In the genomic region with DNA sequence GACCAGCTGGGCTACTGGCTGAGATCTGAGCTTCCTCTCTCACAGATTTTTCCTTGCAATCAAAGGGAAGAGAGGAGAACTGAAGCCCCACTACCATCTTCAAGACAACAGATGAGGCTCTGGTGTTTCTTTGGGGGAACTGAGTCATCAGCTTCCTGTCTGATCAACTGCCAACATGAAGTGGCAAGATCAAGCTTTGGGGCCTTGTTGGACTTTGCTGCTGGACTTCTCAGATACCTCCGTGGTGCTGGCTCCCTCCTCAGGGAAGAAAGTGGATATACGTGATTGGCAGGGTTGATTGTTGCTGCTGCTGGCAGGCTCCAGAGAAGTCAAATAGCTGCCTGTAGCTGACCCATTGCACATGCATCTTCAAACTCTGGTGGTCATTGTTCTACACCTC, we compare ENCODE assay signal across 13 cellular contexts. TPM values are rescaled to one million over a fixed set of nuclear protein-coding genes. Genes with fewer than 3 reads are reported as not detected.
DNase-seq lines count a peak whose midpoint lies in the region; FAIRE-seq and TF ChIP-seq lines count a peak whose summit lies in the region.
"Had no signal": no experiment of that assay in that cellular context is flagged by ENCODE, and none has a peak within 500 bp of the region (broad histone marks: within the 10 kb centered on the region; RNA-seq: fewer than 3 reads in every experiment).

No MANE protein-coding gene starts in this region.

- no peak overlapping the region for H3K27ac ChIP-seq in breast epithelium
- no peak overlapping the region for H3K27ac ChIP-seq in H1 (ENCODE audit: low read depth, low read length)
- H3K27ac ChIP-seq: BLaER1 had no signal

- POLR2A ChIA-PET in MCF 10A (lab: Yijun Ruan, JAX), result interaction anchor here (1.0 kb wide), 1 partner anchor 24 kb away, joined by 3 read pairs; no protein-coding TSS in a partner anchor
- POLR2A ChIA-PET in H1 (lab: Charles Lee; ENCODE audit: partially characterized antibody), result no interaction called here

- H3K56ac ChIP-seq in H1 (replicated peaks; ENCODE audit: insufficient read length, low read depth, low read length), result no peak overlapping the region

- H3K27me3 ChIP-seq in breast epithelium, result peaks cover 0 to 31% of the 10 kb centered on the region in 2 donors
- peaks cover 7 to 20% (median 15%) of the 10 kb centered on the region in 4 experiments for H3K27me3 ChIP-seq in H1 (replicated peaks in 1 of 4; ENCODE audit: control insufficient read depth in 3 of 4, extremely low read depth in 1 of 4, insufficient read depth in 3 of 4, low read length in 3 of 4)

- H3K36me3 ChIP-seq in breast epithelium (no peaks in the 10 kb centered on the region), H1 (ENCODE audit: control insufficient read depth in 2 of 4, insufficient read depth in 4 of 4, low read length in 3 of 4) (no peaks in the 10 kb centered on the region)
- H3K36me3 ChIP-seq: BLaER1 had no signal

- H3K79me1 ChIP-seq in H1 (ENCODE audit: low read depth, low read length), result no peaks in the 10 kb centered on the region

- no peak overlapping the region for H2BK12ac ChIP-seq in H1 (ENCODE audit: low read depth, low read length)

- H4K5ac ChIP-seq in H1 (ENCODE audit: insufficient read length, low read depth, low read length), result no peak overlapping the region

- peaks cover 14% of the 10 kb centered on the region for H3K36me3 Mint-ChIP-seq in MCF 10A (ENCODE audit: insufficient read depth, unreplicated experiment)

- H3K4me1 Mint-ChIP-seq in MCF 10A (ENCODE audit: insufficient read depth, unreplicated experiment), result peaks cover 5% of the 10 kb centered on the region

- H3K23me2 ChIP-seq in H1 (ENCODE audit: low read depth, low read length), result peaks cover 13% of the 10 kb centered on the region; the same call in 1 of the 2 replicates

- H3K9me3 Mint-ChIP-seq in MCF 10A (ENCODE audit: unreplicated experiment), result peaks cover 7% of the 10 kb centered on the region

- BruUV-seq in MCF 10A (replicated peaks; lab: Mats Ljungman, UMichigan), result no TSS peak

- H3K4me3 ChIP-seq in breast epithelium, result no peak overlapping the region
- H3K4me3 ChIP-seq in H1 (ENCODE audit: extremely low read depth in 1 of 4, insufficient read depth in 2 of 4, low read depth in 3 of 4, low read length in 4 of 4), result no peak overlapping the region
- H3K4me3 ChIP-seq: BLaER1 had no signal

- H3K27me3 Mint-ChIP-seq in MCF 10A (ENCODE audit: insufficient read depth, unreplicated experiment), result no peaks in the 10 kb centered on the region

- H2AFZ ChIP-seq in H1 (ENCODE audit: low read length), result no peak overlapping the region

- H3K14ac ChIP-seq in H1 (ENCODE audit: insufficient read length), result no peak overlapping the region

- no peak for TF ChIP-seq EP300 in H1 (IDR thresholded peaks at IDR 0.05; ENCODE audit: borderline replicate concordance in 1 of 2, low read depth in 2 of 2, low read length in 2 of 2)

- no peak overlapping the region for H2BK5ac ChIP-seq in H1 (ENCODE audit: low read depth, low read length)

- peaks cover 6 to 42% of the 10 kb centered on the region in 2 donors for H3K9me3 ChIP-seq in breast epithelium
- peaks cover 7% of the 10 kb centered on the region in 2 experiments; a peak in 2 of 4 replicates for H3K9me3 ChIP-seq in H1 (ENCODE audit: insufficient read depth in 2 of 2, low read depth in 1 of 2, low read length in 1 of 2)

- H3K23ac ChIP-seq in H1 (ENCODE audit: insufficient read length), result no peak overlapping the region

- no peak for FAIRE-seq in H1 (lab: Jason Lieb, UNC)

- TF ChIP-seq CTCF in MCF 10A (IDR thresholded peaks at IDR 0.05; ENCODE audit: unreplicated experiment) (peak; percentile 8), breast epithelium (IDR thresholded peaks at IDR 0.05) (no peak), H1 (IDR thresholded peaks at IDR 0.05; ENCODE audit: control extremely low read depth in 1 of 3, insufficient read depth in 1 of 3, low read depth in 1 of 3, low read length in 3 of 3) (peak; percentile 27 to 37 (median 28))

- DNase-seq in MCF 10A (ENCODE audit: unreplicated experiment), result peak; percentile 75
- no peak for DNase-seq in breast epithelium (ENCODE audit: low spot score in 2 of 2)
- DNase-seq in RPMI7951 (ENCODE audit: low read depth), result peak; percentile 95
- DNase-seq in H1 (ENCODE audit: low read depth in 1 of 2, low spot score in 2 of 2), result no peak
- peak; percentile 62 for DNase-seq in stromal cell of bone marrow (ENCODE audit: low read depth)
- DNase-seq in stimulated activated CD8-positive, alpha-beta memory T cell treated with anti-CD3 and anti-CD28 coated beads, Interleukin-4, amount 100 ng/mL, for 48 hours, result no peak
- DNase-seq in GDM1 (lab: John Stamatoyannopoulos, UW), result no peak
- DNase-seq in SHP77 treated with DMSO at 0.1 percent for 48 hours (lab: John Stamatoyannopoulos, UW), result no peak
- DNase-seq: activated CD4-positive, alpha-beta T cell treated with anti-CD3 and anti-CD28 coated beads, Interleukin-2, amount 50 U/mL, for 1 hour; anterior cingulate cortex; NCI-H1105 treated with DMSO at 0.1 percent for 48 hours; stimulated activated naive CD4-positive, alpha-beta T cell treated with Interleukin-2 at 50 U/mL for 16 hours had no signal

- no peak for TF ChIP-seq POLR2A in breast epithelium (IDR thresholded peaks at IDR 0.05)
- TF ChIP-seq POLR2A in H1 (IDR thresholded peaks at IDR 0.05; ENCODE audit: control extremely low read depth in 1 of 2, low read depth in 2 of 2, low read length in 2 of 2), result no peak

- H3K18ac ChIP-seq in H1 (ENCODE audit: extremely low read depth, low read length), result no peak overlapping the region

- no peaks in the 10 kb centered on the region for H3K79me2 ChIP-seq in H1 (ENCODE audit: control insufficient read depth in 1 of 2, insufficient read depth in 2 of 2, low read length in 2 of 2)

- no peak overlapping the region; the same call in 1 of the 2 replicates for H4K8ac ChIP-seq in H1 (ENCODE audit: extremely low read depth, insufficient read depth, low read length)

- no peak overlapping the region for H2BK120ac ChIP-seq in H1 (replicated peaks; ENCODE audit: low read depth, low read length)

- no peak overlapping the region for H3K4ac ChIP-seq in H1 (replicated peaks; ENCODE audit: insufficient read length, low read depth, low read length)

- CTCF ChIA-PET in MCF 10A (lab: Yijun Ruan, JAX), result interaction anchor here (0.6 to 1.7 kb wide), 8 partner anchors 9 to 169 kb away, joined by 3 to 6 read pairs (median 4); no protein-coding TSS in a partner anchor
- CTCF ChIA-PET in H1 (lab: Charles Lee; ENCODE audit: partially characterized antibody), result interaction anchor here (0.8 to 1.3 kb wide), 8 partner anchors 9 to 161 kb away, joined by 3 to 8 read pairs (median 4); no protein-coding TSS in a partner anchor

- H3K9ac ChIP-seq in H1 (replicated peaks in 1 of 4; ENCODE audit: extremely low read depth in 1 of 4, low read depth in 3 of 4, low read length in 3 of 4), result no peak overlapping the region
- H3K9ac ChIP-seq: BLaER1 had no signal

- no peak overlapping the region for H3K27ac Mint-ChIP-seq in MCF 10A (ENCODE audit: low read depth, unreplicated experiment)

- 78% methylated on average over 2 of the region's 2 CpGs; no CpG with 5 or more reads in 1 of the 2 experiments for WGBS in H1 (ENCODE audit: extremely low coverage in 1 of 2, insufficient coverage in 1 of 2, insufficient read length in 1 of 2, insufficient replicate concordance in 2 of 2, low coverage in 1 of 2, low lambda C conversion rate in 2 of 2, missing lambda C conversion rate in 1 of 2), 2 experiments

- no peak overlapping the region for H2AK5ac ChIP-seq in H1 (ENCODE audit: low read depth, low read length)

- H3K4me1 ChIP-seq in breast epithelium (no peaks in the 10 kb centered on the region), H1 (replicated peaks in 1 of 4; ENCODE audit: control insufficient read depth in 3 of 4, insufficient read depth in 4 of 4, low read length in 3 of 4) (peaks cover 0 to 12% (median 4%) of the 10 kb centered on the region in 4 experiments; a peak in 5 of 7 replicates)

- H4K20me1 ChIP-seq in H1 (replicated peaks in 1 of 2; ENCODE audit: control insufficient read depth in 1 of 2, insufficient read depth in 2 of 2, low read length in 2 of 2), result peaks cover 0 to 5% of the 10 kb centered on the region in 2 experiments
- H4K20me1 ChIP-seq: BLaER1 had no signal

- H3K4me2 ChIP-seq in H1 (ENCODE audit: insufficient read depth in 1 of 2, low read depth in 2 of 2, low read length in 2 of 2), result no peak overlapping the region
- H3K4me2 ChIP-seq: BLaER1 had no signal

- H4K91ac ChIP-seq in H1 (replicated peaks; ENCODE audit: insufficient read length, low read length), result no peak overlapping the region

- H2BK15ac ChIP-seq in H1 (ENCODE audit: low read length), result no peak overlapping the region

- intact Hi-C loops in MCF 10A (cut with micrococcal nuclease) (loop anchor here (1.0 kb wide), 2 partner anchors 160 to 169 kb away; no protein-coding TSS in a partner anchor), breast epithelium (cut with DNase I; ENCODE audit: low total_unique reads) (no loop called here)

- H3K4me3 Mint-ChIP-seq in MCF 10A (ENCODE audit: unreplicated experiment), result no peak overlapping the region

- no peak overlapping the region for H2BK20ac ChIP-seq in H1 (ENCODE audit: low read length)

- TF ChIP-seq RAD21 in H1 (IDR thresholded peaks at IDR 0.05 in 1 of 2, conservative IDR thresholded peaks at IDR 0.05 in 1 of 2; ENCODE audit: low read depth in 2 of 2, low read length in 2 of 2), result peak; percentile 54 to 66

TF ChIP-seq in H1, 55 proteins besides CTCF, POLR2A, EP300 and RAD21 (continues in another document):
- TF ChIP-seq RFX5 (IDR thresholded peaks at IDR 0.05; ENCODE audit: borderline replicate concordance, low read depth, low read length) (no peak), HDAC6 (IDR thresholded peaks at IDR 0.05; ENCODE audit: low read depth, low read length) (no peak), CREB1 (IDR thresholded peaks at IDR 0.05) (no peak), EZH2 (IDR thresholded peaks at IDR 0.05; ENCODE audit: low read depth, low read length, severe bottlenecking) (no peak), GTF2F1 (IDR thresholded peaks at IDR 0.05; ENCODE audit: borderline replicate concordance, low read depth, low read length) (no peak), CTBP2 (IDR thresholded peaks at IDR 0.05; ENCODE audit: borderline replicate concordance, insufficient read depth, insufficient read length, low read length) (no peak), NANOG (IDR thresholded peaks at IDR 0.05; ENCODE audit: insufficient read depth, low read depth, low read length, poor library complexity, severe bottlenecking) (no peak)

RNA-seq across cellular contexts. Expression of gene TOX2, which starts 3.6 kb away (rescaled TPM):
- total RNA-seq in MCF 10A (2022), result 2.4 and 2.7 TPM in 2 replicates
- total RNA-seq in breast epithelium, result 1 to 10 TPM in 1 of 3 donors, under 1 TPM in 2; 0.44 to 7.4 (median 0.66) TPM
- total RNA-seq in RPMI7951 (2014; rRNA removed; shearing (Covaris generic)), result 24.7 and 25.4 TPM in 2 replicates
- total RNA-seq in H1 (2021; fragmentation: NEBNext Ultra II Directional; extraction: Animal tissue kit (Norgen Biotek cat#: 25700)), result 3.4 TPM in 2 replicates
- 1.8 and 2.5 TPM in 2 replicates for polyA plus RNA-seq in H1 (2011; rRNA removed)
- polyA plus RNA-seq in H1 (2011; cell fraction: cytosol; rRNA removed), result 0.83 TPM
- polyA plus RNA-seq in H1 (2011; cell fraction: nucleus; rRNA removed), result 1.8 TPM
- 1.6 to 3.7 TPM (median 3.2 TPM) in 4 replicates for polyA plus RNA-seq in H1 (2012, experiment 1 of 2)
- 3.3 TPM for polyA plus RNA-seq in H1 (2012, experiment 2 of 2)
- 4.8 TPM for polyA plus RNA-seq in H1 (2013, experiment 1 of 2)
- 5.4 TPM for polyA plus RNA-seq in H1 (2013, experiment 2 of 2)
- polyA minus RNA-seq in H1 (2011; rRNA and poly(A)+ RNA removed), result 0.44 and 0.46 TPM in 2 replicates
- 1.7 TPM for polyA minus RNA-seq in H1 (2011; cell fraction: cytosol; rRNA and poly(A)+ RNA removed)
- 1.5 TPM for polyA minus RNA-seq in H1 (2011; cell fraction: nucleus; rRNA and poly(A)+ RNA removed)

Comparison
In these comparisons a context has a peak if more than half of its experiments do, and no peak if none do; other contexts are left out.
1. DNase-seq: peak in MCF 10A (single experiment), RPMI7951 (single experiment) and stromal cell of bone marrow (single experiment); none in breast epithelium (0 of 2), H1 (0 of 2), stimulated activated CD8-positive, alpha-beta memory T cell treated with anti-CD3 and anti-CD28 coated beads, Interleukin-4, amount 100 ng/mL, for 48 hours (single experiment), GDM1 (single experiment) and SHP77 treated with DMSO at 0.1 percent for 48 hours (single experiment).
2. CTCF ChIP-seq: peak in MCF 10A (single experiment) and H1 (3 of 3); none in breast epithelium (0 of 3).